Comparison of ENCODE assay signal across 29 cellular contexts in genomic region chr12:132528564-132529106, GRCh38.
"Had no signal": no experiment of that assay in that cellular context is flagged by ENCODE, and none has a peak within 500 bp of the region (broad histone marks: within the 10 kb centered on the region; RNA-seq: fewer than 3 reads in every experiment).

No MANE protein-coding gene starts in this region.

- DNase-seq: activated CD4-positive, alpha-beta memory T cell treated with anti-CD3 and anti-CD28 coated beads for 36 hours; activated CD4-positive, alpha-beta T cell treated with anti-CD3 and anti-CD28 coated beads for 36 hours; activated CD4-positive, alpha-beta T cell treated with anti-CD3 and anti-CD28 coated beads, Interleukin-2, amount 10 ng/mL, durations not matched to agents 24 days and 14 days; activated CD4-positive, CD25-positive, alpha-beta regulatory T cell; activated CD4-positive, CD25-positive, alpha-beta regulatory T cell treated with anti-CD3 and anti-CD28 coated beads, Interleukin-2, amount 50 U/mL, for 72 hours; activated CD8-positive, alpha-beta memory T cell treated with anti-CD3 and anti-CD28 coated beads, Interleukin-2, amount 10 ng/mL, durations not matched to agents 7 days and 5 days; activated CD8-positive, alpha-beta memory T cell treated with anti-CD3 and anti-CD28 coated beads, Interleukin-2, amount 50 U/mL, for 4 hours; activated CD8-positive, alpha-beta T cell treated with anti-CD3 and anti-CD28 coated beads, Interleukin-2, amount 10 ng/mL, durations not matched to agents 7 days and 5 days; activated effector memory CD4-positive, alpha-beta T cell treated with anti-CD3 and anti-CD28 coated beads, Interleukin-2, amount 50 U/mL, for 16 hours; activated naive CD4-positive, alpha-beta T cell treated with anti-CD3 and anti-CD28 coated beads for 36 hours; activated naive CD8-positive, alpha-beta T cell treated with anti-CD3 and anti-CD28 coated beads for 36 hours; activated naive CD8-positive, alpha-beta T cell treated with anti-CD3 and anti-CD28 coated beads, Interleukin-2, amount 50 U/mL, for 24 hours; activated T-cell treated with anti-CD3 and anti-CD28 coated beads, Interleukin-2, amount 50 U/mL, for 1 hour; activated T-cell treated with anti-CD3 and anti-CD28 coated beads, Interleukin-2, amount 50 U/mL, for 48 hours; adrenal gland; amygdala; aorta; body of pancreas; central memory CD4-positive, alpha-beta T cell; cerebellar nuclear complex; colonic mucosa; effector CD8-positive, alpha-beta T cell; esophagus squamous epithelium; foreskin melanocyte; heart right ventricle; T-helper 17 cell; T1000 had no signal

- H3K36me3 ChIP-seq: adrenal gland, cardiac muscle cell, colonic mucosa had no signal

- H3K9me3 ChIP-seq: adrenal gland, body of pancreas, colonic mucosa, esophagus squamous epithelium, heart right ventricle had no signal

- H3K27me3 ChIP-seq: adrenal gland, body of pancreas, cardiac muscle cell, colonic mucosa, gastroesophageal sphincter, heart right ventricle had no signal

- H3K4me3 ChIP-seq: adrenal gland, body of pancreas, cardiac muscle cell, colonic mucosa, esophagus squamous epithelium, gastroesophageal sphincter, heart right ventricle had no signal

- ATAC-seq: activated CD4-positive, alpha-beta T cell treated with anti-CD3 and anti-CD28 coated beads for 36 hours; activated CD8-positive, alpha-beta memory T cell treated with anti-CD3 and anti-CD28 coated beads, Interleukin-2, amount 10 ng/mL, durations not matched to agents 7 days and 5 days; activated CD8-positive, alpha-beta T cell treated with anti-CD3 and anti-CD28 coated beads, Interleukin-2, amount 10 ng/mL, durations not matched to agents 7 days and 5 days; activated naive CD8-positive, alpha-beta T cell treated with anti-CD3 and anti-CD28 coated beads, Interleukin-2, amount 50 U/mL, for 24 hours; body of pancreas; gastroesophageal sphincter; heart right ventricle; T-helper 17 cell had no signal

- H3K27ac ChIP-seq: adrenal gland, body of pancreas, cardiac muscle cell, colonic mucosa, esophagus squamous epithelium, gastroesophageal sphincter, heart right ventricle had no signal

- H3K4me1 ChIP-seq: colonic mucosa had no signal
